Comparison of ENCODE assay signal across 1 cellular context in genomic region chr4:155578726-155579385, GRCh38.
TF ChIP-seq lines count a peak whose summit lies in the region.

No MANE protein-coding gene starts in this region.

TF ChIP-seq in GM23338, 12 proteins besides CTCF, POLR2A, EP300 and RAD21 (continued from another document):
- TF ChIP-seq ZNF462 (CRISPR knock-in tag; IDR thresholded peaks at IDR 0.05) (no peak), STAT1 (IDR thresholded peaks at IDR 0.05; ENCODE audit: unreplicated experiment) (no peak), ZNF114 (CRISPR knock-in tag; IDR thresholded peaks at IDR 0.05) (no peak), ZNF331 (CRISPR knock-in tag; IDR thresholded peaks at IDR 0.05; ENCODE audit: low read depth) (no peak), NANOG (IDR thresholded peaks at IDR 0.05; ENCODE audit: borderline replicate concordance) (no peak), EZH2phosphoT487 (IDR thresholded peaks at IDR 0.05; ENCODE audit: unreplicated experiment) (no peak), POLR2AphosphoS5 (IDR thresholded peaks at IDR 0.05; ENCODE audit: low read depth) (no peak), REST (IDR thresholded peaks at IDR 0.05; ENCODE audit: unreplicated experiment) (no peak), JUNB (IDR thresholded peaks at IDR 0.05; ENCODE audit: unreplicated experiment) (no peak)
